In the genomic region with DNA sequence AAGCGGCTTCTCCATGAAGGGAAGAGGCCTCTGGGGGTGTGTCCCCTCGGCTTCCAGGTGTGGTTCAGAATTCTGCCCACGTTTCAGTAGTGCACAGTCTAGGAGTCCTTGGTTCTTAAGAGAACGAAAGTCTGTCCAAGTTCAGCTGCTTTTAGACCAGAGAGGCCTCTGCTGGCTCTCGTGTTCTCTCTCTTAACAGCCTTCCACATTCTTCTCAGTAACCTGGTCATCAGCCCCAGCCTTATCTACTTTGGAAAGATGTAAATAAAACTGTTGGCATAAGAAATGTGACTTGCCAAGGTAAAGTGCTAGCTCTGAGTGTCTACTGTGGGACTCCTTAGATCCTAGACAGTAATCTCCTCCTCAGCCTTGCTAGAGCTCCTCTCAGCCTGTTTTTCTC, we compare ENCODE assay signal across 11 cellular contexts. TPM values are rescaled to one million over a fixed set of nuclear protein-coding genes. Genes with fewer than 3 reads are reported as not detected.
"Had no signal": no experiment of that assay in that cellular context is flagged by ENCODE, and none has a peak within 500 bp of the region (broad histone marks: within the 10 kb centered on the region; RNA-seq: fewer than 3 reads in every experiment).

No MANE protein-coding gene starts in this region.

- H3K27ac ChIP-seq: foreskin keratinocyte, right atrium auricular region, sigmoid colon, skin epidermis had no signal

- H3K4me1 ChIP-seq: foreskin keratinocyte, right atrium auricular region, sigmoid colon had no signal

- ATAC-seq: foreskin keratinocyte; naive thymus-derived CD4-positive, alpha-beta T cell had no signal

- H3K36me3 ChIP-seq: right atrium auricular region, sigmoid colon had no signal

- H3K9me3 ChIP-seq: right atrium auricular region, sigmoid colon had no signal

- H3K27me3 ChIP-seq: right atrium auricular region had no signal

- DNase-seq: erythroblast; foreskin keratinocyte; hippocampal formation; midbrain; naive thymus-derived CD4-positive, alpha-beta T cell; sigmoid colon; stimulated activated CD4-positive, alpha-beta T cell treated with anti-CD3 and anti-CD28 coated beads, Interleukin-12 subunit alpha, Interleukin-12 subunit beta, amount 100 ng/mL, for 4 hours; stimulated activated naive CD4-positive, alpha-beta T cell had no signal

- H3K4me3 ChIP-seq: right atrium auricular region, sigmoid colon, skin epidermis had no signal

RNA-seq across cellular contexts. Expression of a gene that starts 15.3 kb away (rescaled TPM):
- total RNA-seq: endothelial cell of umbilical vein; foreskin keratinocyte; naive thymus-derived CD4-positive, alpha-beta T cell had no signal
- polyA plus RNA-seq: endothelial cell of umbilical vein; foreskin keratinocyte; naive thymus-derived CD4-positive, alpha-beta T cell had no signal
